ENCODE assay signal across 10 cellular contexts in the genomic region with DNA sequence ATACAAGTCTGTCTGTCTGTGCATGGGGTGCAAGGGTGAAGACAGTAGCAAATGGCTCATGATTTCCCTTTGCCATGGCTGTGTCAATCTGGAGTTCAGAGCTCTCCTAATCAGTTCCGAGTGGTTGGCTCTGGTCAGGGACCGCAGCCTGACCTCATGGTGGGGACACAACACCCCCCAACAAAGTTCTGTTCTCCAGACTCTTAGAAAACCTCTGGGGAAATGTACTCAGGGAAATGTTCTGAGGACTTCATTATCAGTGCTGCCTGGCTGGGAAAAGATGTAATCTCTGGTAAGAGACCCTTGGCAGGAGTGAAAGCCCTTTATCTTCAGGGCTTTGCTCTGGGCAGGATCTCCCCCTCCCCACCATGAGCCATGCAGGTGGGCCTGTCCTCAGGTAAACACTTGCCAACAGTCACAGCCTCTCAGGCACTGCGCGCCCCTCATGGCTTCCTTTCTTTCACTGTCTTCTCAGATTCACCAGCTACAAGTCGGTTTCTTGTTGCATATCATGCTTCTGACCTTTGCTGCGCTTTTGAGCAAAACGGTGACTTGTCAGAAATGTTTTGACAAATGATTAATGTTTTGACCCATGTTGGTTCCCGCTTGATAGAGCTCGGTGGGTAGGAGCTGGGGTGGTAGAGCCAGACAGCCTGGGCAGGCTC.
DNase-seq lines count a peak whose midpoint lies in the region; ATAC-seq and TF ChIP-seq lines count a peak whose summit lies in the region.
"Had no signal": no experiment of that assay in that cellular context is flagged by ENCODE, and none has a peak within 500 bp of the region (broad histone marks: within the 10 kb centered on the region; RNA-seq: fewer than 3 reads in every experiment).

No MANE protein-coding gene starts in this region.

- H3K36me3 ChIP-seq in OCI-LY7 (ENCODE audit: insufficient read depth, low read length) = peaks cover 80% of the 10 kb centered on the region
- H3K36me3 ChIP-seq in transverse colon = no peaks in the 10 kb centered on the region
- H3K36me3 ChIP-seq: thoracic aorta had no signal

- H3K4me3 ChIP-seq in OCI-LY7 (ENCODE audit: low read depth, low read length, poor library complexity, severe bottlenecking) = peak overlapping the region; percentile 94
- H3K4me3 ChIP-seq in transverse colon = no peak overlapping the region
- H3K4me3 ChIP-seq: thoracic aorta had no signal

- no TSS peak for BruUV-seq in OCI-LY7 (replicated peaks; lab: Mats Ljungman, UMichigan)

- peak overlapping the region; percentile 99 for H3K4me2 ChIP-seq in OCI-LY7 (ENCODE audit: low read length)

- no peak for TF ChIP-seq EP300 in transverse colon (IDR thresholded peaks at IDR 0.05; ENCODE audit: low read depth)

- H3K9me2 ChIP-seq in OCI-LY7 (ENCODE audit: insufficient read depth, low read length) = no peaks in the 10 kb centered on the region

- peak; percentile 87 for DNase-seq in activated CD8-positive, alpha-beta memory T cell treated with anti-CD3 and anti-CD28 coated beads for 24 hours
- no peak for DNase-seq in activated CD8-positive, alpha-beta memory T cell treated with anti-CD3 and anti-CD28 coated beads, Interleukin-2, amount 50 U/mL, for 48 hours
- DNase-seq in OCI-LY7 (ENCODE audit: low spot score) (peak; percentile 89), transverse colon (no peak), GM19240 (ENCODE audit: insufficient read length, low spot score) (no peak), T-helper 9 cell (no peak), RPMI8226 (no peak)
- no peak for DNase-seq in central memory CD8-positive, alpha-beta T cell (ENCODE audit: low spot score in 2 of 2)
- DNase-seq: ACHN had no signal

- H3K4me3 Mint-ChIP-seq in central memory CD8-positive, alpha-beta T cell = peak overlapping the region; percentile 68

- no peaks in the 10 kb centered on the region for H3K27me3 ChIP-seq in transverse colon

- peaks cover 99% of the 10 kb centered on the region for H3K79me2 ChIP-seq in OCI-LY7 (ENCODE audit: insufficient read depth, low read depth, low read length)

- peaks cover 28% of the 10 kb centered on the region; the same call in 1 of the 2 replicates for H4K20me1 ChIP-seq in OCI-LY7 (ENCODE audit: insufficient read depth, low read length)

- TF ChIP-seq POLR2A in transverse colon (IDR thresholded peaks at IDR 0.05) = no peak

- CTCF ChIA-PET in OCI-LY7 (lab: Charles Lee; ENCODE audit: unreplicated experiment) = interaction anchor here (0.6 to 2.6 kb wide), 2 partner anchors 26 to 1657 kb away, joined by 5 to 8 read pairs; no protein-coding TSS in a partner anchor

- H3K4me1 ChIP-seq in OCI-LY7 (ENCODE audit: insufficient read depth, low read length, poor library complexity, severe bottlenecking) (peaks cover 72% of the 10 kb centered on the region), transverse colon (peaks cover 0 to 6% (median 0%) of the 10 kb centered on the region in 4 donors)

- H3K36me3 Mint-ChIP-seq in central memory CD8-positive, alpha-beta T cell (ENCODE audit: insufficient read depth) = peaks cover 15% of the 10 kb centered on the region

- H3K9me3 ChIP-seq in OCI-LY7 (ENCODE audit: low read length) (no peaks in the 10 kb centered on the region), transverse colon (no peaks in the 10 kb centered on the region)
- H3K9me3 ChIP-seq: thoracic aorta had no signal

- H3K27ac ChIP-seq in OCI-LY7 (ENCODE audit: low read depth, low read length, poor library complexity, severe bottlenecking) = peak overlapping the region; percentile 98
- peak overlapping the region; percentile 3 to 54 (median 36) for H3K27ac ChIP-seq in transverse colon

- H3K27ac Mint-ChIP-seq in central memory CD8-positive, alpha-beta T cell (ENCODE audit: low read depth) = peak overlapping the region; percentile 89

- H3K27me3 Mint-ChIP-seq in central memory CD8-positive, alpha-beta T cell = no peaks in the 10 kb centered on the region

- intact Hi-C loops in OCI-LY7 (cut with micrococcal nuclease; ENCODE audit: unreplicated experiment) (loop anchor here (1.0 to 10.0 kb wide), 5 partner anchors 28 to 1091 kb away; partner anchors contain the start of genes RPL39L and TRA2B), transverse colon (cut with DNase I; ENCODE audit: low total_unique reads) (no loop called here)

- WGBS in transverse colon (ENCODE audit: low coverage in 1 of 2), 2 donors = 67% methylated on average over 9 of the region's 9 CpGs; no CpG with 5 or more reads in 1 of the 2 donors

- in situ Hi-C loops in transverse colon (cut with MboI; ENCODE audit: low pct_ligation_motif_present in 1 of 4, low pct_unique_long_range_greater_than_20kb in 1 of 4, low sequenced_read_pairs in 3 of 4) = no loop called here

- no peak for ATAC-seq in central memory CD8-positive, alpha-beta T cell (replicated peaks; ENCODE audit: extremely low read depth, poor library complexity, severe bottlenecking)

- H3K4me1 Mint-ChIP-seq in central memory CD8-positive, alpha-beta T cell = peaks cover 58% of the 10 kb centered on the region

- TF ChIP-seq CTCF in OCI-LY7 (conservative IDR thresholded peaks at IDR 0.05; ENCODE audit: low read length) (no peak), transverse colon (IDR thresholded peaks at IDR 0.05) (no peak)

- H3K9me3 Mint-ChIP-seq in central memory CD8-positive, alpha-beta T cell = no peaks in the 10 kb centered on the region

- no peak overlapping the region for H2AFZ ChIP-seq in OCI-LY7 (ENCODE audit: low read length)

- POLR2A ChIA-PET in OCI-LY7 (lab: Charles Lee) = interaction anchor here (0.6 to 6.8 kb wide), 28 partner anchors 9 to 182 kb away, joined by 3 to 122 read pairs (median 5); no protein-coding TSS in a partner anchor

Comparison
In these comparisons a context has a peak if more than half of its experiments do, and no peak if none do; other contexts are left out.
1. DNase-seq: peak in activated CD8-positive, alpha-beta memory T cell treated with anti-CD3 and anti-CD28 coated beads for 24 hours (single experiment) and OCI-LY7 (single experiment); none in activated CD8-positive, alpha-beta memory T cell treated with anti-CD3 and anti-CD28 coated beads, Interleukin-2, amount 50 U/mL, for 48 hours (single experiment), central memory CD8-positive, alpha-beta T cell (0 of 2), transverse colon (single experiment), GM19240 (single experiment), T-helper 9 cell (single experiment) and RPMI8226 (single experiment).